In the genomic region with DNA sequence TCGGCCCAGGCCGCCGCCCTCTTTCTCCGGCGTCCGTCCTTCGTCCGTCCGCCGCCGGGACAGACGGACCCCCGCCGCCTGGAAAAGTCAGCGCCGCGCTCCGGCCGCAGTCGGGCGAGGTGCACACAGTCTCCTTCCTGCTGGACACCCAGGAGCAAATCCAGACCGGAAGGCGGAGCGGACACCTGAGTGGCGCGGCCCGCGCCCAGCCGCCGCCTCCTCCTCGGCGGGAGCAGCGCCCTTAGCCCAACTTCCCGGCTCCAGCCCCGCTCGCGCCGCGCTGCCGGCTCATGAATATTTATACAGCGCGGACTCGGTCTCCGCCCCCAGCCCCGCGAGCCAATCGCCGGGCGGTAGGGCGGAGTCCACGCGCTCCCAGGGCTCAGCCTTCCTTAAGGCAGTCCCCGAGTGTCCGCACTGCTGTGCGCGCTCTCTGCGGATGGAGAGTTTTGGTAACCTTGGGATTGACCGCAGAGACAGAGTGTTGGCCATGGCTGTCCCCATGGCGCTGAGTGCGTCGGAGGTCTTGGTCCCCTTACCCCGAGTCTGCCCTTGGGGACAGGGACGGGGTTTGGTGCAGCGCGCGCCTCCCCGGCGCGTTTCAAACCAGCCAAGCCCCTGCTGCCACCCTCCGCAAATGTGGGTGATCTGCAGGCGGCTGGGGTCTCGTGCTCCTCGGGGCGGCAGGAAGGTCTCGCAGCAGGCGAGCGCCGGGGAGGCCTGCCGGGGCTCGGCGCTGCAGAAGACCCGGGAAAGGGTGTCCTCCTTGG, we compare ENCODE assay signal across 8 cellular contexts. TPM values are rescaled to one million over a fixed set of nuclear protein-coding genes. Genes with fewer than 3 reads are reported as not detected.
DNase-seq lines count a peak whose midpoint lies in the region; ATAC-seq lines count a peak whose summit lies in the region.

Gene FZD8 (minus strand): TSS at position 274 of the 770 bp plus-strand sequence. CDS start 867 bp downstream, outside the sequence.

- peak; percentile 80 for ATAC-seq in GM19043 (IDR thresholded peaks at IDR 0.05; ENCODE audit: low read depth, unreplicated experiment)
- peak; percentile 87 for ATAC-seq in HG03280 (IDR thresholded peaks at IDR 0.05; ENCODE audit: unreplicated experiment)
- peak; percentile 90 for ATAC-seq in activated CD8-positive, alpha-beta T cell treated with anti-CD3 and anti-CD28 coated beads, Interleukin-2, amount 10 ng/mL, durations not matched to agents 7 days and 5 days

- no peaks in the 10 kb centered on the region for H3K36me3 ChIP-seq in effector memory CD4-positive, alpha-beta T cell (ENCODE audit: control insufficient read depth, insufficient read depth, low read length)

- no peaks in the 10 kb centered on the region for H3K9me3 ChIP-seq in effector memory CD4-positive, alpha-beta T cell (ENCODE audit: control insufficient read depth, low read length)

- no peak within 1 kb of the TSS for H3K27ac ChIP-seq in effector memory CD4-positive, alpha-beta T cell (ENCODE audit: insufficient read depth, low read length, poor library complexity, severe bottlenecking)

- H3K27ac Mint-ChIP-seq in activated CD8-positive, alpha-beta T cell treated with anti-CD3 and anti-CD28 coated beads, Interleukin-2, amount 10 ng/mL, durations not matched to agents 7 days and 5 days = no peak within 1 kb of the TSS

- peak within 1 kb of the TSS; percentile 83 for H3K4me3 ChIP-seq in effector memory CD4-positive, alpha-beta T cell (ENCODE audit: insufficient read depth, low read depth, low read length, poor library complexity, severe bottlenecking)

- no peaks in the 10 kb centered on the region for H3K27me3 ChIP-seq in effector memory CD4-positive, alpha-beta T cell (replicated peaks; ENCODE audit: control insufficient read depth, insufficient read depth, low read length, poor library complexity, severe bottlenecking)

- peaks cover 2% of the 10 kb centered on the region for H3K36me3 Mint-ChIP-seq in activated CD8-positive, alpha-beta T cell treated with anti-CD3 and anti-CD28 coated beads, Interleukin-2, amount 10 ng/mL, durations not matched to agents 7 days and 5 days (ENCODE audit: low read depth)

- DNase-seq in AG20443 (ENCODE audit: low spot score) (peak; percentile 96), NCI-H460 (ENCODE audit: extremely low read depth, low read depth) (peak; percentile 84), lung microvascular endothelial cell (ENCODE audit: low read depth in 2 of 2) (peak; percentile 93 to 96)
- peak; percentile 72 for DNase-seq in activated CD8-positive, alpha-beta T cell treated with anti-CD3 and anti-CD28 coated beads, Interleukin-2, amount 10 ng/mL, durations not matched to agents 7 days and 5 days
- peak; percentile 31 to 60 (median 57) for DNase-seq in effector memory CD4-positive, alpha-beta T cell
- peak in 2 of 3 donors; percentile 34 to 58 for DNase-seq in stimulated activated CD4-positive, alpha-beta T cell treated with anti-CD3 and anti-CD28 coated beads, TNF-alpha, amount 100 ng/mL, for 1 hour (ENCODE audit: low read depth in 3 of 3, low spot score in 1 of 3)

- POLR2A ChIA-PET in activated CD8-positive, alpha-beta T cell treated with anti-CD3 and anti-CD28 coated beads, Interleukin-2, amount 10 ng/mL, durations not matched to agents 7 days and 5 days (lab: Charles Lee) = no interaction called here

- CTCF ChIA-PET in activated CD8-positive, alpha-beta T cell treated with anti-CD3 and anti-CD28 coated beads, Interleukin-2, amount 10 ng/mL, durations not matched to agents 7 days and 5 days (lab: Charles Lee) = no interaction called here

- peaks cover 18% of the 10 kb centered on the region for H3K4me1 ChIP-seq in effector memory CD4-positive, alpha-beta T cell (ENCODE audit: control insufficient read depth, insufficient read depth, low read length, poor library complexity, severe bottlenecking)

- peaks cover 68% of the 10 kb centered on the region for H3K27me3 Mint-ChIP-seq in activated CD8-positive, alpha-beta T cell treated with anti-CD3 and anti-CD28 coated beads, Interleukin-2, amount 10 ng/mL, durations not matched to agents 7 days and 5 days (ENCODE audit: low read depth)

- peak within 1 kb of the TSS; percentile 77 for H3K4me3 Mint-ChIP-seq in activated CD8-positive, alpha-beta T cell treated with anti-CD3 and anti-CD28 coated beads, Interleukin-2, amount 10 ng/mL, durations not matched to agents 7 days and 5 days

- peaks cover 24% of the 10 kb centered on the region for H3K4me1 Mint-ChIP-seq in activated CD8-positive, alpha-beta T cell treated with anti-CD3 and anti-CD28 coated beads, Interleukin-2, amount 10 ng/mL, durations not matched to agents 7 days and 5 days (ENCODE audit: low read depth)

- H3K9me3 Mint-ChIP-seq in activated CD8-positive, alpha-beta T cell treated with anti-CD3 and anti-CD28 coated beads, Interleukin-2, amount 10 ng/mL, durations not matched to agents 7 days and 5 days (ENCODE audit: insufficient read depth) = no peaks in the 10 kb centered on the region

RNA-seq across cellular contexts. Expression of gene FZD8, which starts in this region (rescaled TPM):
- total RNA-seq in NCI-H460 (2014; rRNA removed; shearing (Covaris generic)) = 16.5 and 19.6 TPM in 2 replicates
- 11.3 and 11.6 TPM in 2 replicates for polyA plus RNA-seq in NCI-H460 (2014; cell fraction: nucleus; rRNA removed)
- under 1 TPM; 0.23 to 0.24 TPM for total RNA-seq in activated CD8-positive, alpha-beta T cell treated with anti-CD3 and anti-CD28 coated beads, Interleukin-2, amount 10 ng/mL, durations not matched to agents 7 days and 5 days
- 15.9 and 24.6 TPM in 2 replicates for total RNA-seq in lung microvascular endothelial cell

Comparison
In these comparisons a context has a peak if more than half of its experiments do, and no peak if none do; other contexts are left out.
1. RNA of gene FZD8 (total RNA-seq): 15.9 to 24.6 TPM in lung microvascular endothelial cell and 16.5 to 19.6 TPM in NCI-H460; 0.23 to 0.24 TPM in activated CD8-positive, alpha-beta T cell treated with anti-CD3 and anti-CD28 coated beads, Interleukin-2, amount 10 ng/mL, durations not matched to agents 7 days and 5 days; every median in the first group is over 10 times any median in the second.
2. Peak in DNase-seq and ATAC-seq in activated CD8-positive, alpha-beta T cell treated with anti-CD3 and anti-CD28 coated beads, Interleukin-2, amount 10 ng/mL, durations not matched to agents 7 days and 5 days; RNA of the gene not detected or under 1 TPM.
3. DNase-seq: peak in every context shown above with its lines; median percentile 96 in AG20443; 94 in lung microvascular endothelial cell; 84 in NCI-H460; 72 in activated CD8-positive, alpha-beta T cell treated with anti-CD3 and anti-CD28 coated beads, Interleukin-2, amount 10 ng/mL, durations not matched to agents 7 days and 5 days; 57 in effector memory CD4-positive, alpha-beta T cell; 46 in stimulated activated CD4-positive, alpha-beta T cell treated with anti-CD3 and anti-CD28 coated beads, TNF-alpha, amount 100 ng/mL, for 1 hour.
4. Peak in every context shown above with its lines, with median percentiles within 50 percentile points of each other: ATAC-seq.